12 cellular contexts compared by ENCODE assay signal in genomic region chr3:40192628-40193027, GRCh38.
"Had no signal": no experiment of that assay in that cellular context is flagged by ENCODE, and none has a peak within 500 bp of the region (broad histone marks: within the 10 kb centered on the region; RNA-seq: fewer than 3 reads in every experiment).

No MANE protein-coding gene starts in this region.

- H3K27ac Mint-ChIP-seq: activated CD8-positive, alpha-beta T cell treated with anti-CD3 and anti-CD28 coated beads, Interleukin-2, amount 10 ng/mL, durations not matched to agents 7 days and 5 days; activated naive CD8-positive, alpha-beta T cell; mesothelial cell of epicardium; nephron progenitor cell had no signal

- H3K4me1 Mint-ChIP-seq: mesothelial cell of epicardium; nephron progenitor cell; stimulated activated naive CD8-positive, alpha-beta T cell treated with anti-CD3 and anti-CD28 coated beads, Interleukin-15, amount 100 ng/mL, for 72 hours had no signal

- DNase-seq: activated CD4-positive, alpha-beta T cell treated with anti-CD3 and anti-CD28 coated beads for 48 hours; heart left ventricle; lower lobe of right lung; nephron progenitor cell; upper lobe of left lung had no signal

- H3K9me3 Mint-ChIP-seq: mesothelial cell of epicardium; nephron progenitor cell; stimulated activated naive CD8-positive, alpha-beta T cell treated with anti-CD3 and anti-CD28 coated beads, Interleukin-15, amount 100 ng/mL, for 72 hours had no signal

- H3K36me3 ChIP-seq: colonic mucosa, heart left ventricle, lower lobe of right lung, upper lobe of left lung had no signal

- H3K4me3 Mint-ChIP-seq: activated CD8-positive, alpha-beta T cell treated with anti-CD3 and anti-CD28 coated beads, Interleukin-2, amount 10 ng/mL, durations not matched to agents 7 days and 5 days; activated naive CD8-positive, alpha-beta T cell; mesothelial cell of epicardium; nephron progenitor cell; stimulated activated naive CD8-positive, alpha-beta T cell treated with anti-CD3 and anti-CD28 coated beads, Interleukin-15, amount 100 ng/mL, for 72 hours had no signal

- H3K4me1 ChIP-seq: colonic mucosa, lower lobe of right lung, upper lobe of left lung had no signal

- H3K27me3 ChIP-seq: body of pancreas, colonic mucosa, heart left ventricle, upper lobe of left lung had no signal

- H3K27ac ChIP-seq: body of pancreas, colonic mucosa, heart left ventricle, lower lobe of right lung, upper lobe of left lung had no signal

- H3K36me3 Mint-ChIP-seq: activated naive CD8-positive, alpha-beta T cell; mesothelial cell of epicardium had no signal

- FAIRE-seq: frontal cortex had no signal

- H3K4me3 ChIP-seq: body of pancreas, colonic mucosa, heart left ventricle, lower lobe of right lung, upper lobe of left lung had no signal

- H3K27me3 Mint-ChIP-seq: activated naive CD8-positive, alpha-beta T cell; stimulated activated naive CD8-positive, alpha-beta T cell treated with anti-CD3 and anti-CD28 coated beads, Interleukin-15, amount 100 ng/mL, for 72 hours had no signal

- H3K9me3 ChIP-seq: body of pancreas, colonic mucosa, lower lobe of right lung, upper lobe of left lung had no signal
